12 cellular contexts compared by ENCODE assay signal in the genomic region with DNA sequence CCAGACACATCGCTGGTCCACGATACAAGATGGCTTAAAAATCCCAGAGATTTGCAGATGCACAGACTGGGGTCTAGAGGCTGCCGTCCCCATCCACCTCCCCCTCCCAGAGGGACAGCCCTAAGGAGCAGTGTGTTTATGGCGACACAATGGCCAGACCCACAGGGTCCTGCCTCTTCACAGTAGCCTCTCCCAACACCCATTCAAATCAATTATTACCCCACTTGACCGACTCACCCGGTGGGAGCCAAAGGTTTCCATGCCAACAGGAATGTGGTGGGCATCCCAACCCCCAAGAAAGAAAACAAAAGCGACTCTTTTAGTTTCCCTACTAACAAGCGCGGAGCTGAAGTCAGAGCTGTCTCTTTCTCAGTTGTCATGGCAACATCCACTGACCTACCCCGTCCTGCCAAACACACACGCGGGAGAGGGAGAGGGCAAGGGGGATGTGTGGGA.
DNase-seq lines count a peak whose midpoint lies in the region; ATAC-seq and TF ChIP-seq lines count a peak whose summit lies in the region.
"Had no signal": no experiment of that assay in that cellular context is flagged by ENCODE, and none has a peak within 500 bp of the region (broad histone marks: within the 10 kb centered on the region; RNA-seq: fewer than 3 reads in every experiment).

No MANE protein-coding gene starts in this region.

- H3K36me3 ChIP-seq in NT2/D1 (ENCODE audit: insufficient read depth, insufficient read length, low read length): no peaks in the 10 kb centered on the region
- H3K36me3 ChIP-seq in endodermal cell (ENCODE audit: control insufficient read depth, insufficient read depth, low read length): no peaks in the 10 kb centered on the region
- H3K36me3 ChIP-seq: heart right ventricle, MG63 had no signal

- H3K36me3 Mint-ChIP-seq in endodermal cell (ENCODE audit: low read depth): no peaks in the 10 kb centered on the region
- no peaks in the 10 kb centered on the region for H3K36me3 Mint-ChIP-seq in nephron (ENCODE audit: low read depth)
- H3K36me3 Mint-ChIP-seq in activated naive CD8-positive, alpha-beta T cell treated with anti-CD3 and anti-CD28 coated beads for 36 hours: no peaks in the 10 kb centered on the region
- H3K36me3 Mint-ChIP-seq: mesothelial cell of epicardium had no signal

- H3K4me1 Mint-ChIP-seq in endodermal cell (peaks cover 17% of the 10 kb centered on the region), nephron (peaks cover 70% of the 10 kb centered on the region)
- peaks cover 9% of the 10 kb centered on the region for H3K4me1 Mint-ChIP-seq in activated naive CD8-positive, alpha-beta T cell treated with anti-CD3 and anti-CD28 coated beads for 36 hours

- H3K9ac ChIP-seq in NT2/D1 (ENCODE audit: insufficient read length, low read depth): no peak overlapping the region
- H3K9ac ChIP-seq in endodermal cell (ENCODE audit: extremely low read depth, low read length, poor library complexity, severe bottlenecking): no peak overlapping the region

- no peak for ATAC-seq in HG02840 (IDR thresholded peaks at IDR 0.05; ENCODE audit: low FRiP score, unreplicated experiment)

- H3K9me3 Mint-ChIP-seq in endodermal cell: no peaks in the 10 kb centered on the region
- no peaks in the 10 kb centered on the region for H3K9me3 Mint-ChIP-seq in nephron
- no peaks in the 10 kb centered on the region for H3K9me3 Mint-ChIP-seq in activated naive CD8-positive, alpha-beta T cell treated with anti-CD3 and anti-CD28 coated beads for 36 hours
- H3K9me3 Mint-ChIP-seq: mesothelial cell of epicardium had no signal

- TF ChIP-seq CTCF in endodermal cell (conservative IDR thresholded peaks at IDR 0.05) (no peak), nephron (IDR thresholded peaks at IDR 0.05; ENCODE audit: unreplicated experiment in 3 of 3) (no peak), foreskin fibroblast (IDR thresholded peaks at IDR 0.05; ENCODE audit: low read depth, low read length) (no peak)

- no peak overlapping the region for H3K4me3 ChIP-seq in NT2/D1 (ENCODE audit: insufficient read length, low read depth)
- no peak overlapping the region for H3K4me3 ChIP-seq in endodermal cell (ENCODE audit: low read length)
- no peak overlapping the region for H3K4me3 ChIP-seq in foreskin fibroblast (ENCODE audit: low read depth in 1 of 2, low read length in 2 of 2)
- H3K4me3 ChIP-seq: heart right ventricle, MG63 had no signal

- H3K9me3 ChIP-seq in NT2/D1 (ENCODE audit: insufficient read depth, low read length): no peaks in the 10 kb centered on the region
- no peaks in the 10 kb centered on the region for H3K9me3 ChIP-seq in endodermal cell (ENCODE audit: control insufficient read depth, low read length)
- H3K9me3 ChIP-seq: heart right ventricle, MG63 had no signal

- H3K4me1 ChIP-seq in NT2/D1 (ENCODE audit: insufficient read depth, insufficient read length) (peaks cover 12% of the 10 kb centered on the region), endodermal cell (ENCODE audit: control insufficient read depth, insufficient read depth, low read length) (no peaks in the 10 kb centered on the region)

- H3K4me3 Mint-ChIP-seq in endodermal cell: no peak overlapping the region
- peak overlapping the region; percentile 2 to 54 (median 6) for H3K4me3 Mint-ChIP-seq in nephron
- no peak overlapping the region for H3K4me3 Mint-ChIP-seq in activated naive CD8-positive, alpha-beta T cell treated with anti-CD3 and anti-CD28 coated beads for 36 hours
- H3K4me3 Mint-ChIP-seq: mesothelial cell of epicardium had no signal

- H3K27ac ChIP-seq in endodermal cell (ENCODE audit: low read depth, low read length): peak overlapping the region; percentile 78

- H3K27ac Mint-ChIP-seq in endodermal cell (no peak overlapping the region), nephron (peak overlapping the region; percentile 56 to 86 (median 65))
- H3K27ac Mint-ChIP-seq in activated naive CD8-positive, alpha-beta T cell treated with anti-CD3 and anti-CD28 coated beads for 36 hours: no peak overlapping the region
- H3K27ac Mint-ChIP-seq: mesothelial cell of epicardium had no signal

- peaks cover 12% of the 10 kb centered on the region for H3K27me3 Mint-ChIP-seq in endodermal cell (ENCODE audit: insufficient read depth)
- H3K27me3 Mint-ChIP-seq in nephron (ENCODE audit: low read depth): peaks cover 6% of the 10 kb centered on the region
- no peaks in the 10 kb centered on the region for H3K27me3 Mint-ChIP-seq in activated naive CD8-positive, alpha-beta T cell treated with anti-CD3 and anti-CD28 coated beads for 36 hours

- peaks cover 5% of the 10 kb centered on the region for H3K27me3 ChIP-seq in NT2/D1 (ENCODE audit: insufficient read depth, insufficient read length)
- peaks cover 7% of the 10 kb centered on the region for H3K27me3 ChIP-seq in endodermal cell (ENCODE audit: control insufficient read depth, insufficient read depth, low read length, poor library complexity, severe bottlenecking)
- H3K27me3 ChIP-seq: heart right ventricle, MG63 had no signal

- WGBS in endodermal cell (ENCODE audit: insufficient coverage in 1 of 2, insufficient read length in 1 of 2), 2 experiments: 28 to 43% methylated on average over 7 to 12 of the region's 12 CpGs

- DNase-seq in C1 segment of cervical spinal cord (lab: John Stamatoyannopoulos, UW) (peak in 10 of 14 donors; percentile 20 to 66 (median 51)), NT2/D1 (ENCODE audit: low read depth, low spot score) (peak; percentile 57), endodermal cell (peak; percentile 62), CD1c-positive myeloid dendritic cell (ENCODE audit: extremely low spot score) (no peak), foreskin fibroblast (no peak)
- no peak for DNase-seq in activated naive CD8-positive, alpha-beta T cell treated with anti-CD3 and anti-CD28 coated beads for 36 hours
- DNase-seq: activated CD4-positive, alpha-beta T cell treated with anti-CD3 and anti-CD28 coated beads for 48 hours; heart right ventricle had no signal

Comparison
In these comparisons a context has a peak if more than half of its experiments do, and no peak if none do; other contexts are left out.
1. DNase-seq: peak in C1 segment of cervical spinal cord (10 of 14), NT2/D1 (single experiment) and endodermal cell (single experiment); none in CD1c-positive myeloid dendritic cell (single experiment), foreskin fibroblast (0 of 2) and activated naive CD8-positive, alpha-beta T cell treated with anti-CD3 and anti-CD28 coated beads for 36 hours (single experiment).
2. H3K27ac Mint-ChIP-seq: peak in nephron (3 of 3); none in endodermal cell (single experiment) and activated naive CD8-positive, alpha-beta T cell treated with anti-CD3 and anti-CD28 coated beads for 36 hours (single experiment).
3. H3K4me3 Mint-ChIP-seq: peak in nephron (3 of 3); none in endodermal cell (single experiment) and activated naive CD8-positive, alpha-beta T cell treated with anti-CD3 and anti-CD28 coated beads for 36 hours (single experiment).